In genomic region chr19:23778566-23778965, GRCh38 we compare ENCODE assay signal across 24 cellular contexts. TPM values are rescaled to one million over a fixed set of nuclear protein-coding genes. Genes with fewer than 3 reads are reported as not detected.
A peak's percentile ranks its signal among the peaks of the same experiment; 100 is the strongest.
DNase-seq lines count a peak whose midpoint lies in the region; ATAC-seq and TF ChIP-seq lines count a peak whose summit lies in the region.
"Had no signal": no experiment of that assay in that cellular context is flagged by ENCODE, and none has a peak within 500 bp of the region (broad histone marks: within the 10 kb centered on the region; RNA-seq: fewer than 3 reads in every experiment).

No MANE protein-coding gene starts in this region.

- no peak for ATAC-seq in heart left ventricle
- ATAC-seq in GM21825 (IDR thresholded peaks at IDR 0.05; ENCODE audit: unreplicated experiment), result no peak
- ATAC-seq: A549, GM12878 had no signal

- DNase-seq in right atrium auricular region (ENCODE audit: low spot score) (peak; percentile 11), heart left ventricle (no peak), endodermal cell (peak; percentile 10), nephron progenitor cell (no peak), posterior vena cava (ENCODE audit: low spot score) (no peak)
- DNase-seq in activated effector memory CD4-positive, alpha-beta T cell treated with anti-CD3 and anti-CD28 coated beads, Interleukin-2, amount 50 U/mL, for 16 hours, result no peak
- DNase-seq: 8988T; ACHN; AML-193; BE2C; CD4-positive, alpha-beta T cell; CD8-positive, alpha-beta memory T cell; DMS 273 treated with DMSO at 0.1 percent for 48 hours; DMS79; EL; GDM1; GM23248; H7; HCEC 1CT had no signal

- H3K27me3 Mint-ChIP-seq in endodermal cell (ENCODE audit: insufficient read depth), result no peaks in the 10 kb centered on the region
- H3K27me3 Mint-ChIP-seq in nephron progenitor cell (ENCODE audit: low read depth, poor library complexity), result no peaks in the 10 kb centered on the region
- H3K27me3 Mint-ChIP-seq: CD4-positive, alpha-beta T cell; CD8-positive, alpha-beta memory T cell had no signal

- H3K4me1 Mint-ChIP-seq in endodermal cell, result peaks cover 11% of the 10 kb centered on the region
- H3K4me1 Mint-ChIP-seq in nephron progenitor cell, result no peaks in the 10 kb centered on the region

- H3K4me3 ChIP-seq in right atrium auricular region (no peak overlapping the region), heart left ventricle (no peak overlapping the region), endodermal cell (ENCODE audit: low read length) (no peak overlapping the region)
- H3K4me3 ChIP-seq: A549; BLaER1 treated with 17β-estradiol and CSF1 and Interleukin-3, amounts not matched to agents 10 nM and 100 nM; GM12878; GM23248 had no signal

- H3K27me3 ChIP-seq in right atrium auricular region, result no peaks in the 10 kb centered on the region
- no peaks in the 10 kb centered on the region for H3K27me3 ChIP-seq in heart left ventricle
- H3K27me3 ChIP-seq in endodermal cell (ENCODE audit: control insufficient read depth, insufficient read depth, low read length, poor library complexity, severe bottlenecking), result no peaks in the 10 kb centered on the region
- H3K27me3 ChIP-seq: BE2C; BLaER1 treated with 17β-estradiol and CSF1 and Interleukin-3, amounts not matched to agents 10 nM and 100 nM had no signal

- H3K27ac Mint-ChIP-seq in endodermal cell (no peak overlapping the region), nephron progenitor cell (peak overlapping the region; percentile 73)

- H3K9me3 Mint-ChIP-seq in endodermal cell, result no peaks in the 10 kb centered on the region
- peaks cover 39% of the 10 kb centered on the region for H3K9me3 Mint-ChIP-seq in nephron progenitor cell
- H3K9me3 Mint-ChIP-seq: CD8-positive, alpha-beta memory T cell had no signal

- 97 to 100% (median 98%) methylated on average over 5 of the region's 5 CpGs for WGBS in heart left ventricle, 4 donors
- WGBS in endodermal cell (ENCODE audit: insufficient coverage in 1 of 2, insufficient read length in 1 of 2), 2 experiments, result 96 to 100% methylated on average over 5 of the region's 5 CpGs

- intact Hi-C loops in heart left ventricle (cut with DNase I), result no loop called here
- intact Hi-C loops in posterior vena cava (cut with DNase I), result loop anchor here in 1 of 2 donors (1.0 kb wide), 1 partner anchor 23 kb away; no protein-coding TSS in a partner anchor

- H3K27ac ChIP-seq in right atrium auricular region (no peak overlapping the region), heart left ventricle (no peak overlapping the region), endodermal cell (ENCODE audit: low read depth, low read length) (no peak overlapping the region)
- H3K27ac ChIP-seq: A549; BLaER1 treated with 17β-estradiol and CSF1 and Interleukin-3, amounts not matched to agents 10 nM and 100 nM; GM23248 had no signal

- no peak for TF ChIP-seq POLR2A in heart left ventricle (IDR thresholded peaks at IDR 0.05)

- H3K4me3 Mint-ChIP-seq in endodermal cell (no peak overlapping the region), nephron progenitor cell (no peak overlapping the region)
- H3K4me3 Mint-ChIP-seq: CD14-positive monocyte; CD4-positive, alpha-beta T cell; CD8-positive, alpha-beta memory T cell had no signal

- TF ChIP-seq CTCF in right atrium auricular region (IDR thresholded peaks at IDR 0.05) (no peak), heart left ventricle (IDR thresholded peaks at IDR 0.05) (no peak), endodermal cell (conservative IDR thresholded peaks at IDR 0.05) (no peak), nephron progenitor cell (IDR thresholded peaks at IDR 0.05) (no peak)

- H3K36me3 Mint-ChIP-seq in endodermal cell (ENCODE audit: low read depth) (peaks cover 85% of the 10 kb centered on the region), nephron progenitor cell (ENCODE audit: low read depth) (peaks cover 96% of the 10 kb centered on the region)

- H3K9ac ChIP-seq in endodermal cell (ENCODE audit: extremely low read depth, low read length, poor library complexity, severe bottlenecking), result no peak overlapping the region
- H3K9ac ChIP-seq: BLaER1 treated with 17β-estradiol and CSF1 and Interleukin-3, amounts not matched to agents 10 nM and 100 nM; GM23248 had no signal

- H3K4me1 ChIP-seq in right atrium auricular region, result no peaks in the 10 kb centered on the region
- no peaks in the 10 kb centered on the region for H3K4me1 ChIP-seq in heart left ventricle
- no peaks in the 10 kb centered on the region for H3K4me1 ChIP-seq in endodermal cell (ENCODE audit: control insufficient read depth, insufficient read depth, low read length)
- H3K4me1 ChIP-seq: A549; BE2C; BLaER1 treated with 17β-estradiol and CSF1 and Interleukin-3, amounts not matched to agents 10 nM and 100 nM had no signal

- H3K9me3 ChIP-seq in right atrium auricular region (no peaks in the 10 kb centered on the region), heart left ventricle (peaks cover 0 to 4% (median 0%) of the 10 kb centered on the region in 12 donors), endodermal cell (ENCODE audit: control insufficient read depth, low read length) (no peaks in the 10 kb centered on the region)
- H3K9me3 ChIP-seq: BE2C had no signal

- H3K36me3 ChIP-seq in right atrium auricular region (no peaks in the 10 kb centered on the region), heart left ventricle (no peaks in the 10 kb centered on the region), endodermal cell (ENCODE audit: control insufficient read depth, insufficient read depth, low read length) (peaks cover 93% of the 10 kb centered on the region)
- H3K36me3 ChIP-seq: BE2C had no signal

RNA-seq across cellular contexts. Expression of gene ZNF681, which starts 19.9 kb away (rescaled TPM):
- under 1 TPM; 0.59 to 0.67 TPM for total RNA-seq in right atrium auricular region
- 1 to 10 TPM in 2 of 9 donors, under 1 TPM in 7; 0.28 to 1.6 (median 0.65) TPM for total RNA-seq in heart left ventricle
- polyA plus RNA-seq in heart left ventricle, result under 1 TPM; 0.19 to 0.65 TPM
- 10 to 100 TPM in 1 of 2 donors, 1 to 10 TPM in 1; 3.5 to 11.3 TPM for total RNA-seq in endodermal cell
- 7.9 TPM for polyA plus RNA-seq in endodermal cell (2013, experiment 1 of 2)
- 7.0 TPM for polyA plus RNA-seq in endodermal cell (2013, experiment 2 of 2)
- 1 to 10 TPM; 1.5 to 1.6 TPM for total RNA-seq in posterior vena cava

Comparison
In these comparisons a context has a peak if more than half of its experiments do, and no peak if none do; other contexts are left out.
1. DNase-seq: peak in right atrium auricular region (single experiment) and endodermal cell (single experiment); none in heart left ventricle (0 of 5), nephron progenitor cell (single experiment), posterior vena cava (single experiment) and activated effector memory CD4-positive, alpha-beta T cell treated with anti-CD3 and anti-CD28 coated beads, Interleukin-2, amount 50 U/mL, for 16 hours (single experiment).